11 cellular contexts compared by ENCODE assay signal in genomic region chr5:142869883-142870282, GRCh38.
DNase-seq lines count a peak whose midpoint lies in the region; FAIRE-seq and TF ChIP-seq lines count a peak whose summit lies in the region.
"Had no signal": no experiment of that assay in that cellular context is flagged by ENCODE, and none has a peak within 500 bp of the region (broad histone marks: within the 10 kb centered on the region; RNA-seq: fewer than 3 reads in every experiment).

No MANE protein-coding gene starts in this region.

- DNase-seq in HT-29 (ENCODE audit: low spot score), result peak; percentile 58
- DNase-seq in NCI-H345 (lab: John Stamatoyannopoulos, UW), result peak; percentile 43
- peak; percentile 76 for DNase-seq in prostate gland (ENCODE audit: low spot score)
- DNase-seq in AML-193 (lab: John Stamatoyannopoulos, UW), result no peak
- DNase-seq in NCI-H128 (lab: John Stamatoyannopoulos, UW; ENCODE audit: unreplicated experiment), result no peak
- DNase-seq in activated effector memory CD4-positive, alpha-beta T cell treated with anti-CD3 and anti-CD28 coated beads, Interleukin-2, amount 50 U/mL, for 16 hours, result no peak
- DNase-seq: naive thymus-derived CD4-positive, alpha-beta T cell; stimulated activated CD8-positive, alpha-beta memory T cell treated with anti-CD3 and anti-CD28 coated beads, Interleukin-4, amount 100 ng/mL, for 48 hours had no signal

- H3K4me1 ChIP-seq in prostate gland (replicated peaks), result peaks cover 11% of the 10 kb centered on the region

- H3K27ac ChIP-seq in prostate gland, result peak overlapping the region; percentile 32 to 43

- H3K36me3 ChIP-seq in prostate gland, result no peaks in the 10 kb centered on the region

- H3K27me3 ChIP-seq in prostate gland (replicated peaks; ENCODE audit: insufficient read depth), result no peaks in the 10 kb centered on the region

- 18% methylated on average over 3 of the region's 3 CpGs for WGBS in prostate gland

- TF ChIP-seq POLR2A in prostate gland (IDR thresholded peaks at IDR 0.05), result no peak

- FAIRE-seq in endometrium (lab: Jason Lieb, UNC), result peak; percentile 26
- FAIRE-seq: astrocyte, GM12878 had no signal

- intact Hi-C loops in prostate gland (cut with DNase I), result loop anchor here (5.0 kb wide), 2 partner anchors 98 to 153 kb away; partner anchors contain the start of gene ARHGAP26

- no peak overlapping the region for H3K4me3 ChIP-seq in prostate gland
- H3K4me3 ChIP-seq: GM12878 had no signal

- H3K9me3 ChIP-seq in prostate gland, result no peaks in the 10 kb centered on the region

- no peak for TF ChIP-seq CTCF in prostate gland (IDR thresholded peaks at IDR 0.05)

Comparison
In these comparisons a context has a peak if more than half of its experiments do, and no peak if none do; other contexts are left out.
1. DNase-seq: peak in HT-29 (single experiment), NCI-H345 (single experiment) and prostate gland (single experiment); none in AML-193 (0 of 2), NCI-H128 (single experiment) and activated effector memory CD4-positive, alpha-beta T cell treated with anti-CD3 and anti-CD28 coated beads, Interleukin-2, amount 50 U/mL, for 16 hours (single experiment).